13 cellular contexts compared by ENCODE assay signal in the genomic region with DNA sequence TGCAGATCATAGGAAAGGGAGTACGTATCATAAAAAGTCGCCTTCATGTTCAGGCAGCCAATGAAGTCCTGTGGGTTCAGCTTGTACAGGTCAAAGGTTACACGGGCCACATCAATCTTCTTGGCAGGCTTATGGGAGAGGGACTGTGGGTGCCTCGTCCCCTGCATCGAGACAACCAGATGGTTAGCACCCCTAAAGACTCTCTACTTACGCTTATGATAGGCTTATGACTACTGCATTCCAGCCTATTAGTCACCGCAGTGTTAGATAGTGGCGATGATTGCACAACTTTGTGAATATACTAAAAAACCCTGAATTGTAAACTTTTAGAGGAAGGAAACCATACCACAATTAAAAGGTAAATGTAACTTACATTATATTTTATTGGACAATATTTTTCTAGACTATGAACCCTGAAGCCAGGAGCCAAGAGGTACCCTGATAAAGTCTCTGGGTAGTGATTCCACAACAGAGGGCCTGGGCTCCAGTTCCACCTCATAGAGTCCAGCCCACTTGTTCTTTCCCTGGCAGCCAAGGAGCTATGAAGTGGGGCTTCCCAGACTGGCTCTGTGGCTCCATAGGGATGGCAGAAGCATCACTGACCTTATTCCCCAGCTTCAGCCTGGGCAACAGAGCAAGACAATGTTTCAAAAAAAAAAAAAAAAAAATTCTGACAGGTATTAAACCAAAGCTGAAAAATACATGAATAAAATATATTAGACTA. TPM values are rescaled to one million over a fixed set of nuclear protein-coding genes. Genes with fewer than 3 reads are reported as not detected.
DNase-seq lines count a peak whose midpoint lies in the region; ATAC-seq and TF ChIP-seq lines count a peak whose summit lies in the region.
"Had no signal": no experiment of that assay in that cellular context is flagged by ENCODE, and none has a peak within 500 bp of the region (broad histone marks: within the 10 kb centered on the region; RNA-seq: fewer than 3 reads in every experiment).

No MANE protein-coding gene starts in this region.

- no peak for ATAC-seq in GM23338

- no peaks in the 10 kb centered on the region for H3K36me3 ChIP-seq in GM23338 (ENCODE audit: insufficient read depth)

- peak overlapping the region; percentile 42 for H3K4me3 ChIP-seq in fibroblast of the aortic adventitia (ENCODE audit: low read depth, low read length)
- no peak overlapping the region for H3K4me3 ChIP-seq in GM23338
- H3K4me3 ChIP-seq: thoracic aorta had no signal

- H3K4me1 Mint-ChIP-seq in GM23338, result peaks cover 5% of the 10 kb centered on the region; the same call in 2 of the 3 replicates

- no peak overlapping the region for H3K4me3 Mint-ChIP-seq in GM23338

- no peak for TF ChIP-seq CTCF in fibroblast of the aortic adventitia (IDR thresholded peaks at IDR 0.05; ENCODE audit: insufficient read depth, low read length)
- TF ChIP-seq CTCF in GM20000 (IDR thresholded peaks at IDR 0.05; ENCODE audit: extremely low read depth, missing control alignments), result no peak
- no peak for TF ChIP-seq CTCF in GM23338 (conservative IDR thresholded peaks at IDR 0.05; ENCODE audit: low read depth in 2 of 2)

- no peak overlapping the region for H2AFZ ChIP-seq in GM23338

- H3K79me2 ChIP-seq in GM23338 (replicated peaks; ENCODE audit: insufficient read depth), result peaks cover 38% of the 10 kb centered on the region

- H3K27me3 Mint-ChIP-seq in GM23338 (ENCODE audit: insufficient read depth, low read depth, poor library complexity), result peaks cover 8% of the 10 kb centered on the region
- H3K27me3 Mint-ChIP-seq: IgD-negative memory B cell had no signal

- no peaks in the 10 kb centered on the region for H3F3A ChIP-seq in GM23338 (replicated peaks; ENCODE audit: low read depth)

- no peaks in the 10 kb centered on the region for H3K27me3 ChIP-seq in GM23338 (ENCODE audit: insufficient read depth)

- no peak overlapping the region for H3K27ac Mint-ChIP-seq in GM23338

- H3K9me3 Mint-ChIP-seq in GM23338, result no peaks in the 10 kb centered on the region
- H3K9me3 Mint-ChIP-seq: IgD-negative memory B cell had no signal

- H3K4me2 ChIP-seq in GM23338, result no peak overlapping the region

- no peaks in the 10 kb centered on the region for H4K20me1 ChIP-seq in GM23338 (replicated peaks; ENCODE audit: insufficient read depth)

- H3K9me2 ChIP-seq in GM23338 (ENCODE audit: insufficient read depth), result no peaks in the 10 kb centered on the region

- peaks cover 6% of the 10 kb centered on the region for H3K4me1 ChIP-seq in GM23338 (ENCODE audit: insufficient read depth)

- H3K36me3 Mint-ChIP-seq in GM23338 (ENCODE audit: low read depth), result peaks cover 12% of the 10 kb centered on the region
- H3K36me3 Mint-ChIP-seq: IgD-negative memory B cell had no signal

- peak; percentile 81 for DNase-seq in A172 (ENCODE audit: low spot score)
- DNase-seq in EL, result peak; percentile 85
- DNase-seq in T1000 (lab: John Stamatoyannopoulos, UW), result peak; percentile 13
- peak; percentile 90 for DNase-seq in fibroblast of the aortic adventitia (ENCODE audit: low read depth)
- no peak for DNase-seq in GM20000 (ENCODE audit: low spot score)
- no peak for DNase-seq in GM23338 (ENCODE audit: low spot score)
- no peak for DNase-seq in effector CD8-positive, alpha-beta T cell (lab: John Stamatoyannopoulos, UW)
- no peak for DNase-seq in DMS53 (lab: John Stamatoyannopoulos, UW)
- DNase-seq: NCI-H69; stimulated activated CD4-positive, alpha-beta T cell treated with anti-CD3 and anti-CD28 coated beads, Interleukin-2, amount 100 ng/mL, for 48 hours; WERI-Rb-1 had no signal

- no peak overlapping the region for H3K27ac ChIP-seq in GM23338 (ENCODE audit: low read depth)
- H3K27ac ChIP-seq: thoracic aorta, WERI-Rb-1 had no signal

TF ChIP-seq in GM23338, 12 proteins besides CTCF, POLR2A, EP300 and RAD21:
- TF ChIP-seq, protein P1, sequence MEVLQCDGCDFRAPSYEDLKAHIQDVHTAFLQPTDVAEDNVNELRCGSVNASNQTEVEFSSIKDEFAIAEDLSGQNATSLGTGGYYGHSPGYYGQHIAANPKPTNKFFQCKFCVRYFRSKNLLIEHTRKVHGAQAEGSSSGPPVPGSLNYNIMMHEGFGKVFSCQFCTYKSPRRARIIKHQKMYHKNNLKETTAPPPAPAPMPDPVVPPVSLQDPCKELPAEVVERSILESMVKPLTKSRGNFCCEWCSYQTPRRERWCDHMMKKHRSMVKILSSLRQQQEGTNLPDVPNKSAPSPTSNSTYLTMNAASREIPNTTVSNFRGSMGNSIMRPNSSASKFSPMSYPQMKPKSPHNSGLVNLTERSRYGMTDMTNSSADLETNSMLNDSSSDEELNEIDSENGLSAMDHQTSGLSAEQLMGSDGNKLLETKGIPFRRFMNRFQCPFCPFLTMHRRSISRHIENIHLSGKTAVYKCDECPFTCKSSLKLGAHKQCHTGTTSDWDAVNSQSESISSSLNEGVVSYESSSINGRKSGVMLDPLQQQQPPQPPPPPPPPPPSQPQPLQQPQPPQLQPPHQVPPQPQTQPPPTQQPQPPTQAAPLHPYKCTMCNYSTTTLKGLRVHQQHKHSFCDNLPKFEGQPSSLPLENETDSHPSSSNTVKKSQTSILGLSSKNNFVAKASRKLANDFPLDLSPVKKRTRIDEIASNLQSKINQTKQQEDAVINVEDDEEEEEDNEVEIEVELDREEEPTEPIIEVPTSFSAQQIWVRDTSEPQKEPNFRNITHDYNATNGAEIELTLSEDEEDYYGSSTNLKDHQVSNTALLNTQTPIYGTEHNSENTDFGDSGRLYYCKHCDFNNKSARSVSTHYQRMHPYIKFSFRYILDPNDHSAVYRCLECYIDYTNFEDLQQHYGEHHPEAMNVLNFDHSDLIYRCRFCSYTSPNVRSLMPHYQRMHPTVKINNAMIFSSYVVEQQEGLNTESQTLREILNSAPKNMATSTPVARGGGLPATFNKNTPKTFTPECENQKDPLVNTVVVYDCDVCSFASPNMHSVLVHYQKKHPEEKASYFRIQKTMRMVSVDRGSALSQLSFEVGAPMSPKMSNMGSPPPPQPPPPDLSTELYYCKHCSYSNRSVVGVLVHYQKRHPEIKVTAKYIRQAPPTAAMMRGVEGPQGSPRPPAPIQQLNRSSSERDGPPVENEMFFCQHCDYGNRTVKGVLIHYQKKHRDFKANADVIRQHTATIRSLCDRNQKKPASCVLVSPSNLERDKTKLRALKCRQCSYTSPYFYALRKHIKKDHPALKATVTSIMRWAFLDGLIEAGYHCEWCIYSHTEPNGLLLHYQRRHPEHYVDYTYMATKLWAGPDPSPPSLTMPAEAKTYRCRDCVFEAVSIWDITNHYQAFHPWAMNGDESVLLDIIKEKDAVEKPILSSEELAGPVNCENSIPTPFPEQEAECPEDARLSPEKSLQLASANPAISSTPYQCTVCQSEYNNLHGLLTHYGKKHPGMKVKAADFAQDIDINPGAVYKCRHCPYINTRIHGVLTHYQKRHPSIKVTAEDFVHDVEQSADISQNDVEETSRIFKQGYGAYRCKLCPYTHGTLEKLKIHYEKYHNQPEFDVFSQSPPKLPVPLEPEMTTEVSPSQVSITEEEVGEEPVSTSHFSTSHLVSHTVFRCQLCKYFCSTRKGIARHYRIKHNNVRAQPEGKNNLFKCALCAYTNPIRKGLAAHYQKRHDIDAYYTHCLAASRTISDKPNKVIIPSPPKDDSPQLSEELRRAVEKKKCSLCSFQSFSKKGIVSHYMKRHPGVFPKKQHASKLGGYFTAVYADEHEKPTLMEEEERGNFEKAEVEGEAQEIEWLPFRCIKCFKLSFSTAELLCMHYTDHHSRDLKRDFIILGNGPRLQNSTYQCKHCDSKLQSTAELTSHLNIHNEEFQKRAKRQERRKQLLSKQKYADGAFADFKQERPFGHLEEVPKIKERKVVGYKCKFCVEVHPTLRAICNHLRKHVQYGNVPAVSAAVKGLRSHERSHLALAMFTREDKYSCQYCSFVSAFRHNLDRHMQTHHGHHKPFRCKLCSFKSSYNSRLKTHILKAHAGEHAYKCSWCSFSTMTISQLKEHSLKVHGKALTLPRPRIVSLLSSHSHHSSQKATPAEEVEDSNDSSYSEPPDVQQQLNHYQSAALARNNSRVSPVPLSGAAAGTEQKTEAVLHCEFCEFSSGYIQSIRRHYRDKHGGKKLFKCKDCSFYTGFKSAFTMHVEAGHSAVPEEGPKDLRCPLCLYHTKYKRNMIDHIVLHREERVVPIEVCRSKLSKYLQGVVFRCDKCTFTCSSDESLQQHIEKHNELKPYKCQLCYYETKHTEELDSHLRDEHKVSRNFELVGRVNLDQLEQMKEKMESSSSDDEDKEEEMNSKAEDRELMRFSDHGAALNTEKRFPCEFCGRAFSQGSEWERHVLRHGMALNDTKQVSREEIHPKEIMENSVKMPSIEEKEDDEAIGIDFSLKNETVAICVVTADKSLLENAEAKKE (CRISPR knock-in tag; IDR thresholded peaks at IDR 0.05), result no peak

RNA-seq across cellular contexts. Expression of a gene that starts 2.5 kb away (rescaled TPM):
- 36.1 and 41.3 TPM in 2 replicates for total RNA-seq in A172 (2014; rRNA removed; shearing (Covaris generic))
- 2.2 and 26.8 TPM in 2 replicates for total RNA-seq in fibroblast of the aortic adventitia (ENCODE audit: low replicate concordance)
- 71.6 and 94.4 TPM in 2 replicates for total RNA-seq in GM23338 (2014; rRNA removed; shearing (Covaris generic))
- polyA plus RNA-seq in GM23338 (2016; fragmentation: Nextera tagmentation; extraction: Ambion mirVana), result 59.5 and 61.5 TPM in 2 replicates

RNA-seq across cellular contexts. Expression of a gene that starts 37.1 kb away (rescaled TPM):
- 108 and 130 TPM in 2 replicates for total RNA-seq in A172 (2014; rRNA removed; shearing (Covaris generic))
- total RNA-seq in fibroblast of the aortic adventitia (ENCODE audit: low replicate concordance), result 17.9 and 59.7 TPM in 2 replicates
- 23.8 and 36.2 TPM in 2 replicates for total RNA-seq in GM23338 (2014; rRNA removed; shearing (Covaris generic))
- 42.8 and 46.5 TPM in 2 replicates for polyA plus RNA-seq in GM23338 (2016; fragmentation: Nextera tagmentation; extraction: Ambion mirVana)

Comparison
In these comparisons a context has a peak if more than half of its experiments do, and no peak if none do; other contexts are left out.
1. DNase-seq: peak in A172 (single experiment), EL (single experiment), T1000 (single experiment) and fibroblast of the aortic adventitia (single experiment); none in GM20000 (single experiment), GM23338 (single experiment), effector CD8-positive, alpha-beta T cell (single experiment) and DMS53 (single experiment).